Comparison of ENCODE assay signal across 28 cellular contexts in the genomic region with DNA sequence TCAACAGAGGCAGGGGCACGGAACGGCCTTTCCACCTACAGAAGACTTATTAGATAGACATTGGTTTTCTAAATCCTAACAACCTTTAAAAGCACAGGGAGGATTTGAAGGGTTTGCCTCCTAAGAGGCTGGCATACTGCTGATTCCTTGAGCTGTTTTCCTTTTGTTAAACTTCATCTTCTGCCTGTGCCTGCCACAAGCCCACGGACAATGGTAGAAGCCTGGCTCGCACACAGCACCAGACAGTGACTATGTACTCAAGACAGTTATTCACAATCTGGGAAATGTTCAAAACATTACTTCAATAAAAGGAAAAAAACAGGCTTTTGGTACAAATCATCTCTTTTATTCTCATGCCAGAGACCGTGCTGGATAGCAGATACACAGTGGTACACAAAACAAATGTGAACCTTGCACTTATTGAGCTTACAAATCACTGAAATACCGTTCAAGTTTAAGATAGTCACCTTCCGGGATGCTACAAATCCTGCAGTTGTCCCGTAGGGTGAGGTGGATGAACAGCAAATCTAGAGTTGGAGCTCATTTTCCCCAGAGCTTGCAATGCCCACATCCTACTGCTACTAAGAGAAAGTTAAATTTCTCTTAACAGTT.
"Had no signal": no experiment of that assay in that cellular context is flagged by ENCODE, and none has a peak within 500 bp of the region (broad histone marks: within the 10 kb centered on the region; RNA-seq: fewer than 3 reads in every experiment).

No MANE protein-coding gene starts in this region.

- H3K36me3 ChIP-seq: colonic mucosa, ovary had no signal

- H3K9me3 Mint-ChIP-seq: dendritic cell treated with granulocyte-macrophage colony-stimulating factor and Interleukin-4, amounts not matched to agents 40 ng/mL and 50 ng/mL, for 4 days; endodermal cell; immature natural killer cell; type B pancreatic cell had no signal

- H3K27me3 Mint-ChIP-seq: dendritic cell treated with granulocyte-macrophage colony-stimulating factor and Interleukin-4, amounts not matched to agents 40 ng/mL and 50 ng/mL, for 4 days; naive thymus-derived CD8-positive, alpha-beta T cell; type B pancreatic cell had no signal

- H3K4me3 ChIP-seq: colonic mucosa, lung, ovary, psoas muscle, testis, tibial artery had no signal

- H3K9me3 ChIP-seq: colonic mucosa, ovary, psoas muscle, testis, tibial artery had no signal

- H3K4me3 Mint-ChIP-seq: dendritic cell treated with granulocyte-macrophage colony-stimulating factor and Interleukin-4, amounts not matched to agents 40 ng/mL and 50 ng/mL, for 4 days; endodermal cell; immature natural killer cell; naive thymus-derived CD8-positive, alpha-beta T cell; type B pancreatic cell had no signal

- DNase-seq: colonic mucosa; effector CD8-positive, alpha-beta T cell; endodermal cell; foreskin melanocyte; hypothalamus; immature natural killer cell; islet precursor cell; kidney glomerular epithelial cell; left colon; left ventricle myocardium superior; naive thymus-derived CD8-positive, alpha-beta T cell; occipital lobe; ovary; psoas muscle; right cardiac atrium; small intestine; stimulated activated CD4-positive, alpha-beta T cell treated with anti-CD3 and anti-CD28 coated beads, Interleukin-15, amount 100 ng/mL, for 24 hours; stimulated activated CD4-positive, alpha-beta T cell treated with anti-CD3 and anti-CD28 coated beads, Interleukin-4, amount 100 ng/mL, for 1 hour; stimulated activated CD8-positive, alpha-beta memory T cell treated with anti-CD3 and anti-CD28 coated beads, Interleukin-4, amount 100 ng/mL, for 48 hours; stimulated activated naive CD4-positive, alpha-beta T cell; substantia nigra; testis; tibial artery had no signal

- H3K4me1 ChIP-seq: colonic mucosa, testis had no signal

- ATAC-seq: esophagus mucosa; left colon; left ventricle myocardium superior; naive thymus-derived CD8-positive, alpha-beta T cell; psoas muscle; right cardiac atrium had no signal

- H3K27ac ChIP-seq: colonic mucosa, epithelial cell of prostate, ovary, psoas muscle, testis, tibial artery had no signal

- H3K27ac Mint-ChIP-seq: dendritic cell treated with granulocyte-macrophage colony-stimulating factor and Interleukin-4, amounts not matched to agents 40 ng/mL and 50 ng/mL, for 4 days; endodermal cell; immature natural killer cell; naive thymus-derived CD8-positive, alpha-beta T cell; type B pancreatic cell had no signal

- H3K27me3 ChIP-seq: colonic mucosa, ovary, testis, tibial artery had no signal

- H3K36me3 Mint-ChIP-seq: type B pancreatic cell had no signal
